16 cellular contexts compared by ENCODE assay signal in genomic region chr4:168574581-168575295, GRCh38.
DNase-seq lines count a peak whose midpoint lies in the region; ATAC-seq and TF ChIP-seq lines count a peak whose summit lies in the region.
"Had no signal": no experiment of that assay in that cellular context is flagged by ENCODE, and none has a peak within 500 bp of the region (broad histone marks: within the 10 kb centered on the region; RNA-seq: fewer than 3 reads in every experiment).

No MANE protein-coding gene starts in this region.

- no peak overlapping the region for H3K4me3 Mint-ChIP-seq in progenitor cell of endocrine pancreas (ENCODE audit: low read depth)
- H3K4me3 Mint-ChIP-seq: activated naive CD4-positive, alpha-beta T cell treated with anti-CD3 and anti-CD28 coated beads, Interleukin-2, amount 50 U/mL, for 24 hours; CD14-positive monocyte; central memory CD8-positive, alpha-beta T cell had no signal

- H3K4me1 Mint-ChIP-seq in progenitor cell of endocrine pancreas (ENCODE audit: low read depth), result peaks cover 24% of the 10 kb centered on the region
- H3K4me1 Mint-ChIP-seq: activated naive CD4-positive, alpha-beta T cell treated with anti-CD3 and anti-CD28 coated beads, Interleukin-2, amount 50 U/mL, for 24 hours; central memory CD8-positive, alpha-beta T cell had no signal

- POLR2A ChIA-PET in HCT116 (lab: Charles Lee), result interaction anchor here (0.6 to 2.9 kb wide), 4 partner anchors 11 to 31 kb away, joined by 3 to 10 read pairs (median 4); no protein-coding TSS in a partner anchor

- H2AFZ ChIP-seq in HCT116 (ENCODE audit: low read depth, low read length, poor library complexity, severe bottlenecking), result no peak overlapping the region

- intact Hi-C loops in HCT116 (cut with micrococcal nuclease) (no loop called here), Right ventricle myocardium inferior (cut with DNase I) (no loop called here)

- BruUV-seq in HCT116 (replicated peaks; lab: Mats Ljungman, UMichigan), result TSS peak; percentile 69

- peak overlapping the region; percentile 39 for H3K9ac ChIP-seq in HCT116 (ENCODE audit: low read length)
- H3K9ac ChIP-seq: KMS-11 had no signal

- no peak for TF ChIP-seq POLR2A in HCT116 (IDR thresholded peaks at IDR 0.05; ENCODE audit: borderline replicate concordance, extremely low read depth, insufficient read depth, insufficient read length)

- peaks cover 0 to 18% of the 10 kb centered on the region in 2 experiments; a peak in 1 of 4 replicates for H3K36me3 ChIP-seq in HCT116 (ENCODE audit: control insufficient read depth in 1 of 2, insufficient read depth in 2 of 2, low read length in 2 of 2)

- H3K4me2 ChIP-seq in HCT116 (ENCODE audit: low read length), result peak overlapping the region; percentile 51

- peak overlapping the region; percentile 24 for H3K27ac Mint-ChIP-seq in progenitor cell of endocrine pancreas
- H3K27ac Mint-ChIP-seq: activated naive CD4-positive, alpha-beta T cell treated with anti-CD3 and anti-CD28 coated beads, Interleukin-2, amount 50 U/mL, for 24 hours; CD14-positive monocyte had no signal

- peaks cover 3% of the 10 kb centered on the region for H3K36me3 Mint-ChIP-seq in progenitor cell of endocrine pancreas (ENCODE audit: insufficient read depth)
- H3K36me3 Mint-ChIP-seq: activated naive CD4-positive, alpha-beta T cell treated with anti-CD3 and anti-CD28 coated beads, Interleukin-2, amount 50 U/mL, for 24 hours; CD14-positive monocyte had no signal

- H4K20me1 ChIP-seq in HCT116 (ENCODE audit: insufficient read depth), result no peaks in the 10 kb centered on the region

- RAD21 ChIA-PET in HCT116 (lab: Charles Lee; ENCODE audit: low non-redundant PET in 1 of 2, low total read pairs in 2 of 2, uncharacterized antibody in 2 of 2, unreplicated experiment in 2 of 2), result interaction anchor here in 1 of 2 experiments (0.7 to 1.8 kb wide), 3 partner anchors 11 to 95 kb away, joined by 3 to 7 read pairs (median 3); partner anchors contain the start of gene DDX60L

- DNase-seq in HCT116 (ENCODE audit: low read depth, low spot score), result peak; percentile 95
- DNase-seq in NCI-H524 treated with DMSO at 0.1 percent for 48 hours (lab: John Stamatoyannopoulos, UW), result peak; percentile 24
- peak; percentile 30 for DNase-seq in choroid plexus epithelial cell (ENCODE audit: low read depth)
- no peak for DNase-seq in progenitor cell of endocrine pancreas (ENCODE audit: low spot score, unreplicated experiment)
- DNase-seq in Right ventricle myocardium inferior (ENCODE audit: missing footprints), result no peak
- DNase-seq in SKM-1 treated with dmso at 0.1 percent for 144 hours (lab: John Stamatoyannopoulos, UW; ENCODE audit: unreplicated experiment), result no peak
- DNase-seq in NCI-H526 (lab: John Stamatoyannopoulos, UW), result no peak
- DNase-seq: activated CD4-positive, alpha-beta T cell treated with anti-CD3 and anti-CD28 coated beads for 48 hours; activated T-cell treated with anti-CD3 and anti-CD28 coated beads for 4 hours; NCI-H146; posterior cingulate gyrus had no signal

- peaks cover 39% of the 10 kb centered on the region for H3K79me2 ChIP-seq in HCT116 (ENCODE audit: insufficient read depth, low read length)

- CTCF ChIA-PET in HCT116 (lab: Charles Lee), result interaction anchor here (1.3 to 3.0 kb wide), 2 partner anchors 11 to 349 kb away, joined by 4 to 12 read pairs; no protein-coding TSS in a partner anchor

- ATAC-seq in HCT116 (peak; percentile 82), HG02571 (IDR thresholded peaks at IDR 0.05; ENCODE audit: unreplicated experiment) (no peak), Right ventricle myocardium inferior (no peak)

- H3K27me3 ChIP-seq in HCT116 (ENCODE audit: insufficient read depth, low read length), result no peaks in the 10 kb centered on the region

- peaks cover 54 to 66% of the 10 kb centered on the region in 2 experiments for H3K4me1 ChIP-seq in HCT116 (ENCODE audit: control insufficient read depth in 1 of 2, insufficient read depth in 2 of 2, low read length in 2 of 2)

- no peaks in the 10 kb centered on the region for H3K27me3 Mint-ChIP-seq in progenitor cell of endocrine pancreas

- H3K9me3 ChIP-seq in HCT116 (ENCODE audit: control insufficient read depth in 1 of 2, insufficient read depth in 1 of 2, low read depth in 1 of 2, low read length in 2 of 2), result no peaks in the 10 kb centered on the region

- TF ChIP-seq RAD21 in HCT116 (IDR thresholded peaks at IDR 0.05; ENCODE audit: low read depth), result peak; percentile 20; the same call in 1 of the 2 replicates

- H3K27ac ChIP-seq in HCT116 (ENCODE audit: low read depth, low read length), result peak overlapping the region; percentile 97
- H3K27ac ChIP-seq: KMS-11 had no signal

- H3K9me2 ChIP-seq in HCT116 (ENCODE audit: insufficient read depth), result no peaks in the 10 kb centered on the region

- peak overlapping the region in 1 of 2 experiments; percentile 4; a peak in 1 of 4 replicates for H3K4me3 ChIP-seq in HCT116 (replicated peaks in 1 of 2; ENCODE audit: low read depth in 1 of 2, low read length in 2 of 2)
- H3K4me3 ChIP-seq in choroid plexus epithelial cell (ENCODE audit: low read depth, low read length), result no peak overlapping the region

- peaks cover 3% of the 10 kb centered on the region for H3K9me3 Mint-ChIP-seq in progenitor cell of endocrine pancreas (ENCODE audit: low read depth)
- H3K9me3 Mint-ChIP-seq: activated naive CD4-positive, alpha-beta T cell treated with anti-CD3 and anti-CD28 coated beads, Interleukin-2, amount 50 U/mL, for 24 hours; central memory CD8-positive, alpha-beta T cell had no signal

- TF ChIP-seq CTCF in HCT116 (IDR thresholded peaks at IDR 0.05 in 2 of 3, conservative IDR thresholded peaks at IDR 0.05 in 1 of 3; ENCODE audit: borderline replicate concordance in 1 of 3, insufficient read depth in 1 of 3, low read depth in 2 of 3, low read length in 2 of 3) (no peak), choroid plexus epithelial cell (conservative IDR thresholded peaks at IDR 0.05; ENCODE audit: low read depth, low read length) (no peak), progenitor cell of endocrine pancreas (IDR thresholded peaks at IDR 0.05; ENCODE audit: unreplicated experiment) (no peak)

TF ChIP-seq in HCT116, 20 proteins besides CTCF, POLR2A, EP300 and RAD21 (continues in another document):
- TF ChIP-seq SIN3A (IDR thresholded peaks at IDR 0.05; ENCODE audit: low read depth) (no peak), SRF (IDR thresholded peaks at IDR 0.05; ENCODE audit: low read depth) (peak; percentile 61; the same call in 1 of the 2 replicates), SP1 (IDR thresholded peaks at IDR 0.05; ENCODE audit: low read depth) (peak; percentile 96), ZFX (IDR thresholded peaks at IDR 0.05) (no peak), FOSL1 (IDR thresholded peaks at IDR 0.05; ENCODE audit: low read depth) (peak; percentile 94), EZH2phosphoT487 (IDR thresholded peaks at IDR 0.05; ENCODE audit: borderline replicate concordance) (no peak), ZBTB33 (IDR thresholded peaks at IDR 0.05; ENCODE audit: extremely low read depth, insufficient replicate concordance, low read length) (no peak), CBX3 (IDR thresholded peaks at IDR 0.05; ENCODE audit: low read depth) (peak; percentile 63; the same call in 1 of the 2 replicates), ZNF274 (IDR thresholded peaks at IDR 0.05; ENCODE audit: low read depth, low read length) (no peak), ELF1 (IDR thresholded peaks at IDR 0.05; ENCODE audit: borderline replicate concordance, low read depth) (no peak; the same call in 1 of the 2 replicates), TCF7L2 (IDR thresholded peaks at IDR 0.05; ENCODE audit: borderline replicate concordance, extremely low read depth, insufficient read depth, insufficient read length) (peak; percentile 59), EZH2 (IDR thresholded peaks at IDR 0.05) (no peak), CEBPB (IDR thresholded peaks at IDR 0.05; ENCODE audit: low read depth) (peak; percentile 80), YY1 (IDR thresholded peaks at IDR 0.05; ENCODE audit: extremely low read depth, insufficient replicate concordance, low read depth, low read length) (no peak), POLR2AphosphoS5 (IDR thresholded peaks at IDR 0.05; ENCODE audit: low read depth, low read length) (peak; percentile 51; the same call in 1 of the 2 replicates), EGR1 (IDR thresholded peaks at IDR 0.05; ENCODE audit: low read depth) (no peak), JUND (IDR thresholded peaks at IDR 0.05) (peak; percentile 96)
- TF ChIP-seq, protein P1, sequence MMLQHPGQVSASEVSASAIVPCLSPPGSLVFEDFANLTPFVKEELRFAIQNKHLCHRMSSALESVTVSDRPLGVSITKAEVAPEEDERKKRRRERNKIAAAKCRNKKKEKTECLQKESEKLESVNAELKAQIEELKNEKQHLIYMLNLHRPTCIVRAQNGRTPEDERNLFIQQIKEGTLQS (IDR thresholded peaks at IDR 0.05), result no peak; the same call in 1 of the 2 replicates

Comparison
In these comparisons a context has a peak if more than half of its experiments do, and no peak if none do; other contexts are left out.
1. DNase-seq: peak in HCT116 (single experiment), NCI-H524 treated with DMSO at 0.1 percent for 48 hours (single experiment) and choroid plexus epithelial cell (single experiment); none in progenitor cell of endocrine pancreas (single experiment), Right ventricle myocardium inferior (single experiment), SKM-1 treated with dmso at 0.1 percent for 144 hours (single experiment) and NCI-H526 (0 of 2).